Comparison of ENCODE assay signal across 9 cellular contexts in the genomic region with DNA sequence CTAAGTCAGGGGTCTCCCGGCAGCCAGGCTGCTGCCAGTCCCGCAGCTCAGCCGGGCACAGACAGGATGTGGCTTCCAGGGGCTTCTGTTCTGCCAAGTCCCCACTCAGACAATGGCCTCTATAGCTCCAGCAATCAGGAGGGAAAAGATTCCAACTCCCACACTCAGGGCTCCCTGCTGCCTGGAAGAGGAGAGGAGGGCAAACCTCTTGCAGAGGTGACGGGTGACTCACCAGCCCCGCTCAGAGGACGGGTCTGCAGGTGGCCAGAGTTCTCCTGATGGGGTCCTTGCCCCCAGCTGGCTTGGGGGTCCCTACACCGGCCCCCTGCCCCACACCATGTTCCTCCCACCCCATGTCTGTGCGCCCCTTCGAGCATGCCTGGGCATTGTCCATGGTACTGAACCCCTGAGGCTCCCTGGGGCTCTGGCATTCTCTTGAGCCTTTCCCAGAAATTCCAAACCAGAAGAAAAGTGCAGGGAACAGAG. TPM values are rescaled to one million over a fixed set of nuclear protein-coding genes. Genes with fewer than 3 reads are reported as not detected.
DNase-seq lines count a peak whose midpoint lies in the region; ATAC-seq and TF ChIP-seq lines count a peak whose summit lies in the region.
"Had no signal": no experiment of that assay in that cellular context is flagged by ENCODE, and none has a peak within 500 bp of the region (broad histone marks: within the 10 kb centered on the region; RNA-seq: fewer than 3 reads in every experiment).

No MANE protein-coding gene starts in this region.

- peak overlapping the region; percentile 47; the same call in 1 of the 2 replicates for H3K27ac ChIP-seq in SJCRH30
- H3K27ac ChIP-seq in smooth muscle cell (ENCODE audit: low read depth) = no peak overlapping the region

- H3K4me1 ChIP-seq in SJCRH30 (peaks cover 14% of the 10 kb centered on the region; the same call in 1 of the 2 replicates), smooth muscle cell (ENCODE audit: low read depth) (peaks cover 5% of the 10 kb centered on the region)

- no peaks in the 10 kb centered on the region for H4K20me1 ChIP-seq in smooth muscle cell (ENCODE audit: low read depth)

- TF ChIP-seq CTCF in fibroblast of the aortic adventitia (IDR thresholded peaks at IDR 0.05; ENCODE audit: insufficient read depth, low read length) (no peak), smooth muscle cell (IDR thresholded peaks at IDR 0.05; ENCODE audit: borderline replicate concordance, insufficient read depth, poor library complexity, severe bottlenecking) (no peak)

- no peak for DNase-seq in activated CD4-positive, alpha-beta T cell treated with anti-CD3 and anti-CD28 coated beads, Interleukin-2, amount 10 ng/mL, durations not matched to agents 7 days and 5 days
- no peak for DNase-seq in activated CD4-positive, alpha-beta T cell treated with anti-CD3 and anti-CD28 coated beads for 1 hour
- peak in 1 of 2 experiments; percentile 53 for DNase-seq in SJCRH30
- DNase-seq in fibroblast of the aortic adventitia (ENCODE audit: low read depth) = peak; percentile 22
- DNase-seq in smooth muscle cell (lab: John Stamatoyannopoulos, UW; ENCODE audit: unreplicated experiment) = no peak
- no peak for DNase-seq in cerebellar cortex (ENCODE audit: low spot score)

- H3K27me3 ChIP-seq in SJCRH30 (peaks cover 52% of the 10 kb centered on the region), smooth muscle cell (ENCODE audit: low read depth) (no peaks in the 10 kb centered on the region)

- H3K27me3 Mint-ChIP-seq in activated CD4-positive, alpha-beta T cell treated with anti-CD3 and anti-CD28 coated beads, Interleukin-2, amount 10 ng/mL, durations not matched to agents 7 days and 5 days = peaks cover 6% of the 10 kb centered on the region

- H3F3A ChIP-seq in smooth muscle cell (ENCODE audit: low read depth) = peaks cover 4% of the 10 kb centered on the region

- CTCF ChIA-PET in activated CD4-positive, alpha-beta T cell treated with anti-CD3 and anti-CD28 coated beads, Interleukin-2, amount 10 ng/mL, durations not matched to agents 7 days and 5 days (lab: Charles Lee) = interaction anchor here (0.6 to 1.4 kb wide), 4 partner anchors 11 to 299 kb away, joined by 3 to 5 read pairs (median 3); no protein-coding TSS in a partner anchor

- POLR2A ChIA-PET in activated CD4-positive, alpha-beta T cell treated with anti-CD3 and anti-CD28 coated beads, Interleukin-2, amount 10 ng/mL, durations not matched to agents 7 days and 5 days (lab: Charles Lee) = interaction anchor here (0.9 kb wide), 1 partner anchor 55 kb away, joined by 4 read pairs; a partner anchor contains a TSS

- H3K36me3 ChIP-seq in SJCRH30 = no peaks in the 10 kb centered on the region
- no peaks in the 10 kb centered on the region for H3K36me3 ChIP-seq in smooth muscle cell (ENCODE audit: low read depth)

- H3K4me2 ChIP-seq in smooth muscle cell = peak overlapping the region; percentile 73

- no peaks in the 10 kb centered on the region for H3K9me3 Mint-ChIP-seq in activated CD4-positive, alpha-beta T cell treated with anti-CD3 and anti-CD28 coated beads, Interleukin-2, amount 10 ng/mL, durations not matched to agents 7 days and 5 days

- no peak overlapping the region for H3K4me3 Mint-ChIP-seq in activated CD4-positive, alpha-beta T cell treated with anti-CD3 and anti-CD28 coated beads, Interleukin-2, amount 10 ng/mL, durations not matched to agents 7 days and 5 days

- H3K27ac Mint-ChIP-seq in activated CD4-positive, alpha-beta T cell treated with anti-CD3 and anti-CD28 coated beads, Interleukin-2, amount 10 ng/mL, durations not matched to agents 7 days and 5 days = peak overlapping the region; percentile 98

- H3K4me1 Mint-ChIP-seq in activated CD4-positive, alpha-beta T cell treated with anti-CD3 and anti-CD28 coated beads, Interleukin-2, amount 10 ng/mL, durations not matched to agents 7 days and 5 days = peaks cover 56% of the 10 kb centered on the region

- H3K4me3 ChIP-seq in SJCRH30 = no peak overlapping the region
- no peak overlapping the region for H3K4me3 ChIP-seq in fibroblast of the aortic adventitia (ENCODE audit: low read depth, low read length)
- no peak overlapping the region for H3K4me3 ChIP-seq in smooth muscle cell

- no peaks in the 10 kb centered on the region for H3K36me3 Mint-ChIP-seq in activated CD4-positive, alpha-beta T cell treated with anti-CD3 and anti-CD28 coated beads, Interleukin-2, amount 10 ng/mL, durations not matched to agents 7 days and 5 days (ENCODE audit: low read depth)

- WGBS in smooth muscle cell (ENCODE audit: low lambda C conversion rate) = 60% methylated on average over 9 of the region's 9 CpGs

- no peak overlapping the region for H3K9ac ChIP-seq in smooth muscle cell (ENCODE audit: low read depth)

- no peak overlapping the region for H2AFZ ChIP-seq in smooth muscle cell (ENCODE audit: low read depth)

- H3K79me2 ChIP-seq in smooth muscle cell (ENCODE audit: low read depth) = no peaks in the 10 kb centered on the region

- H3K9me3 ChIP-seq in SJCRH30 (replicated peaks) (no peaks in the 10 kb centered on the region), smooth muscle cell (replicated peaks; ENCODE audit: low read depth) (no peaks in the 10 kb centered on the region)

- ATAC-seq in HG03139 (IDR thresholded peaks at IDR 0.05; ENCODE audit: unreplicated experiment) = no peak
- ATAC-seq in HG03025 (IDR thresholded peaks at IDR 0.05; ENCODE audit: low FRiP score, unreplicated experiment) = no peak

RNA-seq across cellular contexts. Expression of a gene that starts 32.6 kb away (rescaled TPM):
- 1 to 10 TPM in 1 of 2 experiments, under 1 TPM in 1; 0.94 to 1.5 TPM for total RNA-seq in activated CD4-positive, alpha-beta T cell treated with anti-CD3 and anti-CD28 coated beads, Interleukin-2, amount 10 ng/mL, durations not matched to agents 7 days and 5 days
- 0.02 TPM in 1 of 2 replicates, not detected in the other for total RNA-seq in SJCRH30 (2014; rRNA removed; shearing (Covaris generic))
- 8.0 TPM in 1 of 2 replicates, not detected in the other for total RNA-seq in fibroblast of the aortic adventitia (ENCODE audit: low replicate concordance)
- total RNA-seq in smooth muscle cell = 0.09 TPM in 1 of 2 replicates, not detected in the other
- polyA plus RNA-seq in smooth muscle cell = 0.28 TPM in 1 of 2 replicates, not detected in the other
- total RNA-seq: H4 had no signal

RNA-seq across cellular contexts. Expression of a gene that starts 55.0 kb away (rescaled TPM):
- 10 to 100 TPM; 14.4 to 14.5 TPM for total RNA-seq in activated CD4-positive, alpha-beta T cell treated with anti-CD3 and anti-CD28 coated beads, Interleukin-2, amount 10 ng/mL, durations not matched to agents 7 days and 5 days
- 52.5 and 57.4 TPM in 2 replicates for total RNA-seq in SJCRH30 (2014; rRNA removed; shearing (Covaris generic))
- total RNA-seq in fibroblast of the aortic adventitia (ENCODE audit: low replicate concordance) (16.8 and 21.7 TPM in 2 replicates), smooth muscle cell (15.5 and 18.2 TPM in 2 replicates)
- polyA plus RNA-seq in smooth muscle cell = 23.1 and 27.2 TPM in 2 replicates
